Comparison of ENCODE assay signal across 8 cellular contexts in genomic region chr3:160755776-160756304, GRCh38. TPM values are rescaled to one million over a fixed set of nuclear protein-coding genes. Genes with fewer than 3 reads are reported as not detected.
DNase-seq lines count a peak whose midpoint lies in the region; ATAC-seq and TF ChIP-seq lines count a peak whose summit lies in the region.

Gene PPM1L (plus strand): TSS chr3:160756231.

- no peaks in the 10 kb centered on the region for H3K9me2 ChIP-seq in SU-DHL-6 (replicated peaks; ENCODE audit: insufficient read depth, low read length)

- H4K20me1 ChIP-seq in DND-41 (ENCODE audit: insufficient read depth, low read length) = peaks cover 3% of the 10 kb centered on the region; the same call in 1 of the 2 replicates
- H4K20me1 ChIP-seq in SU-DHL-6 (ENCODE audit: low read depth, low read length) = no peaks in the 10 kb centered on the region; the same call in 1 of the 2 replicates

- intact Hi-C loops in psoas muscle (cut with DNase I) = loop anchor here (1.0 to 10.0 kb wide), 7 partner anchors 49 to 186 kb away; no protein-coding TSS in a partner anchor

- 0 to 1% (median 0%) methylated on average over 27 to 64 of the region's 64 CpGs for WGBS in psoas muscle, 3 donors

- H3K79me2 ChIP-seq in DND-41 (ENCODE audit: insufficient read depth, low read length) (peaks cover 47% of the 10 kb centered on the region), SU-DHL-6 (ENCODE audit: insufficient read depth, low read length) (0 out of 2 replicates have a peak, but pooled peaks cover 5% of the 10 kb centered on the region)

- no peak for TF ChIP-seq CTCF in DND-41 (IDR thresholded peaks at IDR 0.05; ENCODE audit: borderline replicate concordance, extremely low read depth, low read length, poor library complexity, severe bottlenecking)
- no peak for TF ChIP-seq CTCF in SU-DHL-6 (IDR thresholded peaks at IDR 0.05; ENCODE audit: insufficient read depth, low read length, poor library complexity, severe bottlenecking)
- TF ChIP-seq CTCF in right atrium auricular region (IDR thresholded peaks at IDR 0.05) = no peak
- no peak for TF ChIP-seq CTCF in psoas muscle (IDR thresholded peaks at IDR 0.05)

- H3K4me3 ChIP-seq in DND-41 (ENCODE audit: low read depth in 1 of 2, low read length in 2 of 2) (peak within 1 kb of the TSS; percentile 89 to 92), HUES48 (ENCODE audit: low read depth, low read length) (peak within 1 kb of the TSS; percentile 77), SU-DHL-6 (ENCODE audit: insufficient read depth, low read length, poor library complexity, severe bottlenecking) (peak within 1 kb of the TSS; percentile 98), right atrium auricular region (peak within 1 kb of the TSS; percentile 72 to 95), psoas muscle (peak within 1 kb of the TSS; percentile 89)

- H3K9me3 ChIP-seq in DND-41 (ENCODE audit: insufficient read depth, low read length, severe bottlenecking) (no peaks in the 10 kb centered on the region), HUES48 (ENCODE audit: control insufficient read depth, insufficient read depth, low read length) (no peaks in the 10 kb centered on the region), SU-DHL-6 (ENCODE audit: insufficient read depth, low read length) (no peaks in the 10 kb centered on the region), right atrium auricular region (no peaks in the 10 kb centered on the region), psoas muscle (no peaks in the 10 kb centered on the region)

- DNase-seq in DND-41 (peak; percentile 71), amniotic stem cell (lab: John Stamatoyannopoulos, UW) (peak; percentile 11), right atrium auricular region (ENCODE audit: low spot score) (peak; percentile 68), psoas muscle (peak; percentile 60 to 79), COLO829 (ENCODE audit: low spot score) (no peak)

- H3K4me1 ChIP-seq in DND-41 (ENCODE audit: insufficient read depth, low read length) (peaks cover 49% of the 10 kb centered on the region), HUES48 (ENCODE audit: control insufficient read depth, insufficient read depth, low read length) (peaks cover 27% of the 10 kb centered on the region), right atrium auricular region (peaks cover 0 to 25% of the 10 kb centered on the region in 2 donors), psoas muscle (peaks cover 24% of the 10 kb centered on the region)

- peak within 1 kb of the TSS; percentile 78 for H3K9ac ChIP-seq in DND-41 (ENCODE audit: low read depth, low read length)
- H3K9ac ChIP-seq in HUES48 (ENCODE audit: low read depth, low read length) = peak within 1 kb of the TSS; percentile 69
- H3K9ac ChIP-seq in SU-DHL-6 (ENCODE audit: low read length) = peak within 1 kb of the TSS; percentile 85

- peak within 1 kb of the TSS; percentile 84 for H2AFZ ChIP-seq in DND-41 (ENCODE audit: low read depth, low read length)
- H2AFZ ChIP-seq in SU-DHL-6 (ENCODE audit: low read depth, low read length, severe bottlenecking) = peak within 1 kb of the TSS; percentile 99

- H3K27ac ChIP-seq in DND-41 (ENCODE audit: low read length) (peak within 1 kb of the TSS; percentile 80), HUES48 (ENCODE audit: low read depth, low read length) (peak within 1 kb of the TSS; percentile 50), SU-DHL-6 (ENCODE audit: low read depth, low read length) (peak within 1 kb of the TSS; percentile 87), right atrium auricular region (peak within 1 kb of the TSS; percentile 95 to 97), psoas muscle (peak within 1 kb of the TSS; percentile 89)

- no peaks in the 10 kb centered on the region for H3K27me3 ChIP-seq in DND-41 (ENCODE audit: insufficient read depth, low read length, poor library complexity)
- peaks cover 44% of the 10 kb centered on the region for H3K27me3 ChIP-seq in HUES48 (ENCODE audit: control insufficient read depth, insufficient read depth, low read length)
- H3K27me3 ChIP-seq in SU-DHL-6 (ENCODE audit: low read length) = no peaks in the 10 kb centered on the region
- no peaks in the 10 kb centered on the region for H3K27me3 ChIP-seq in right atrium auricular region
- no peaks in the 10 kb centered on the region for H3K27me3 ChIP-seq in psoas muscle (ENCODE audit: insufficient read depth in 3 of 3, low read length in 2 of 3)

- H3K36me3 ChIP-seq in DND-41 (ENCODE audit: insufficient read depth, low read length) (no peaks in the 10 kb centered on the region), HUES48 (ENCODE audit: control insufficient read depth, insufficient read depth, low read length) (no peaks in the 10 kb centered on the region), SU-DHL-6 (ENCODE audit: low read length) (no peaks in the 10 kb centered on the region), right atrium auricular region (no peaks in the 10 kb centered on the region), psoas muscle (ENCODE audit: insufficient read depth in 1 of 2, low read depth in 1 of 2) (no peaks in the 10 kb centered on the region)

- no peaks in the 10 kb centered on the region for H3F3A ChIP-seq in SU-DHL-6 (ENCODE audit: insufficient read depth)

- H3K4me2 ChIP-seq in DND-41 (ENCODE audit: insufficient read depth, low read length) = peak within 1 kb of the TSS; percentile 95
- peak within 1 kb of the TSS; percentile 67 for H3K4me2 ChIP-seq in SU-DHL-6 (ENCODE audit: low read depth, low read length, poor library complexity, severe bottlenecking)

- ATAC-seq in DND-41 (ENCODE audit: insufficient read depth, low read depth) (peak; percentile 50), GM21447 (IDR thresholded peaks at IDR 0.05; ENCODE audit: unreplicated experiment) (peak; percentile 48), psoas muscle (peak; percentile 33 to 50 (median 41))

RNA-seq across cellular contexts. Expression of gene PPM1L, which starts in this region (rescaled TPM):
- 10 to 100 TPM; 23.8 to 47.4 TPM for total RNA-seq in right atrium auricular region
- total RNA-seq in psoas muscle = 10 to 100 TPM; 66.0 to 76.1 (median 68.2) TPM
- 10 to 100 TPM in 2 of 3 donors, 1 to 10 TPM in 1; 6.2 to 41.7 (median 10.5) TPM for polyA plus RNA-seq in psoas muscle
